Comparison of ENCODE assay signal across 2 cellular contexts in the genomic region with DNA sequence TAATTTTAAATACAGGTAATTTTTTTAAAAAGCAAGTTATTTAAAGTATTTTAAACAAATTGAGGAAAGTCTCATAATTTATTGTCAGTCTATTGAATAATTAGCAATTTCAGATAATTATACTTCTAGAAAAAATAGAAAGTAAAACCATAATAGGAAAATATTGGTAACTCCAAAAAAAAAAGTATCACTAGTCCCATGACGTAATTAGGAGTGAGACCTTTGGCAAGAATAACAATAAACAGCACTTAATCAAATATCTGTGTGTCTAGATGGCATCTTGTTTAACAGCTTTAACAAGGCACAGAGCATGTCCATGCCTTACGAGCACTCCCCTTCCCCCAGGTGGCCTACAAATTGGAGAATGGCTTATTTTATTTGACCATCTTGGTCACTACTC.
TF ChIP-seq lines count a peak whose summit lies in the region.

No MANE protein-coding gene starts in this region.

TF ChIP-seq in GM23338, 12 proteins besides CTCF, POLR2A, EP300 and RAD21:
- TF ChIP-seq ZNF462 (CRISPR knock-in tag; IDR thresholded peaks at IDR 0.05) (no peak), POLR2AphosphoS5 (IDR thresholded peaks at IDR 0.05; ENCODE audit: low read depth) (no peak), JUNB (IDR thresholded peaks at IDR 0.05; ENCODE audit: unreplicated experiment) (no peak), ETS1 (IDR thresholded peaks at IDR 0.05) (no peak), ZNF114 (CRISPR knock-in tag; IDR thresholded peaks at IDR 0.05) (no peak), EZH2phosphoT487 (IDR thresholded peaks at IDR 0.05; ENCODE audit: unreplicated experiment) (no peak), CREB1 (CRISPR knock-in tag; IDR thresholded peaks at IDR 0.05; ENCODE audit: low read depth) (no peak), REST (IDR thresholded peaks at IDR 0.05; ENCODE audit: unreplicated experiment) (no peak), ZNF331 (CRISPR knock-in tag; IDR thresholded peaks at IDR 0.05; ENCODE audit: low read depth) (no peak), NANOG (IDR thresholded peaks at IDR 0.05; ENCODE audit: borderline replicate concordance) (no peak)

TF ChIP-seq in H1, 55 proteins besides CTCF, POLR2A, EP300 and RAD21:
- TF ChIP-seq, protein P1, sequence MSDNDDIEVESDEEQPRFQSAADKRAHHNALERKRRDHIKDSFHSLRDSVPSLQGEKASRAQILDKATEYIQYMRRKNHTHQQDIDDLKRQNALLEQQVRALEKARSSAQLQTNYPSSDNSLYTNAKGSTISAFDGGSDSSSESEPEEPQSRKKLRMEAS (IDR thresholded peaks at IDR 0.05), result no peak
- no peak for TF ChIP-seq RBBP5 (IDR thresholded peaks at IDR 0.05; ENCODE audit: borderline replicate concordance, low read depth, low read length)
- no peak for TF ChIP-seq RFX5 (IDR thresholded peaks at IDR 0.05; ENCODE audit: borderline replicate concordance, low read depth, low read length)
- TF ChIP-seq CEBPB (IDR thresholded peaks at IDR 0.05; ENCODE audit: low read depth, low read length), result no peak
- TF ChIP-seq CHD1 (IDR thresholded peaks at IDR 0.05; ENCODE audit: low read depth, low read length), result no peak
- TF ChIP-seq POLR2AphosphoS5 (IDR thresholded peaks at IDR 0.05; ENCODE audit: low read depth, low read length), result no peak
- no peak for TF ChIP-seq NANOG (IDR thresholded peaks at IDR 0.05; ENCODE audit: insufficient read depth, low read depth, low read length, poor library complexity, severe bottlenecking)
- no peak for TF ChIP-seq JUND (IDR thresholded peaks at IDR 0.05; ENCODE audit: low read length)
